Comparison of ENCODE assay signal across 22 cellular contexts in the genomic region with DNA sequence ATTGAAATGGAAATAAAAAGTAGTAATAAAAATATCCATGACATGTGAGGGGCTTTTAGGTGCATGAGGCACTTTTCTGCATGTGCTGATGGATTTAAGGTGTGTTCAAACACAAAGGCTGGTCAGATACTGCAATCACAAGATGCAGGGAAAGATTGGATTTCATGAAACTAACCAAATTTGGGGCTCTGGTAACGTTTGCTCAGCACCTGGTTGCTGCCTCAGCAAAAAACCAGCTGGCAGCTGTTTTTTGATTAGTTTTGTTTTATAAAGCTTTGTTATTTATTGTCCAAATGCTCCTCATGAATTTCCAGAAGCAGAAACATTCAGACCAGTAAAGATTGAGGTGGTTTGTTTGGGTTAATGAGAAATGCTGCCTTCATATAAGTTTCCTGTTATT.
DNase-seq lines count a peak whose midpoint lies in the region; ATAC-seq, FAIRE-seq and TF ChIP-seq lines count a peak whose summit lies in the region.
"Had no signal": no experiment of that assay in that cellular context is flagged by ENCODE, and none has a peak within 500 bp of the region (broad histone marks: within the 10 kb centered on the region; RNA-seq: fewer than 3 reads in every experiment).

No MANE protein-coding gene starts in this region.

- H3K9me3 ChIP-seq in A549 (no peaks in the 10 kb centered on the region), MM.1S (replicated peaks; ENCODE audit: insufficient read depth, low read length) (no peaks in the 10 kb centered on the region), H1 (ENCODE audit: insufficient read depth in 2 of 2, low read depth in 1 of 2, low read length in 1 of 2) (no peaks in the 10 kb centered on the region)
- H3K9me3 ChIP-seq: Caco-2 had no signal

- no peak for TF ChIP-seq EP300 in A549 (IDR thresholded peaks at IDR 0.05)
- TF ChIP-seq EP300 in H1 (IDR thresholded peaks at IDR 0.05; ENCODE audit: borderline replicate concordance in 1 of 2, low read depth in 2 of 2, low read length in 2 of 2): no peak

- no peak overlapping the region for H4K5ac ChIP-seq in H1 (ENCODE audit: insufficient read length, low read depth, low read length)

- FAIRE-seq in A549 (lab: Jason Lieb, UNC): no peak
- FAIRE-seq in H1 (lab: Jason Lieb, UNC): no peak
- FAIRE-seq: A204.1, D721Med, G401.6, GM12891 had no signal

- no peak for TF ChIP-seq RAD21 in A549 (conservative IDR thresholded peaks at IDR 0.05 in 1 of 2, IDR thresholded peaks at IDR 0.05 in 1 of 2)
- no peak for TF ChIP-seq RAD21 in H1 (IDR thresholded peaks at IDR 0.05 in 1 of 2, conservative IDR thresholded peaks at IDR 0.05 in 1 of 2; ENCODE audit: low read depth in 2 of 2, low read length in 2 of 2)

- H2AFZ ChIP-seq in GM23338: peak overlapping the region; percentile 53; the same call in 1 of the 2 replicates
- peak overlapping the region; percentile 35; the same call in 1 of the 2 replicates for H2AFZ ChIP-seq in MM.1S (ENCODE audit: low read length)
- no peak overlapping the region for H2AFZ ChIP-seq in H1 (ENCODE audit: low read length)

- WGBS in A549 (ENCODE audit: missing lambda C conversion rate): 3% methylated on average over 1 of the region's 1 CpG
- 93% methylated on average over 1 of the region's 1 CpG; no CpG with 5 or more reads in 1 of the 2 experiments for WGBS in H1 (ENCODE audit: extremely low coverage in 1 of 2, insufficient coverage in 1 of 2, insufficient read length in 1 of 2, insufficient replicate concordance in 2 of 2, low coverage in 1 of 2, low lambda C conversion rate in 2 of 2, missing lambda C conversion rate in 1 of 2), 2 experiments

- no peaks in the 10 kb centered on the region for H3K36me3 Mint-ChIP-seq in GM23338 (ENCODE audit: low read depth)
- H3K36me3 Mint-ChIP-seq: CD8-positive, alpha-beta T cell had no signal

- H3K9ac ChIP-seq in MM.1S (ENCODE audit: low read length) (no peak overlapping the region), H1 (replicated peaks in 1 of 4; ENCODE audit: extremely low read depth in 1 of 4, low read depth in 3 of 4, low read length in 3 of 4) (no peak overlapping the region)
- H3K9ac ChIP-seq: BLaER1 treated with 17β-estradiol and CSF1 and Interleukin-3, amounts not matched to agents 10 nM and 100 nM had no signal

- no peak overlapping the region for H3K18ac ChIP-seq in H1 (ENCODE audit: extremely low read depth, low read length)

- H2BK5ac ChIP-seq in H1 (ENCODE audit: low read depth, low read length): no peak overlapping the region

- no peak overlapping the region for H4K8ac ChIP-seq in H1 (ENCODE audit: extremely low read depth, insufficient read depth, low read length)

- H3K4me1 Mint-ChIP-seq in GM23338: peaks cover 9% of the 10 kb centered on the region
- H3K4me1 Mint-ChIP-seq: B cell had no signal

- no peaks in the 10 kb centered on the region for H3F3A ChIP-seq in GM23338 (replicated peaks; ENCODE audit: low read depth)
- peaks cover 4% of the 10 kb centered on the region; the same call in 1 of the 2 replicates for H3F3A ChIP-seq in MM.1S (ENCODE audit: insufficient read depth, low read length)

- no peaks in the 10 kb centered on the region for H3K27me3 Mint-ChIP-seq in GM23338 (ENCODE audit: insufficient read depth, low read depth, poor library complexity)
- H3K27me3 Mint-ChIP-seq: B cell; CD4-positive, alpha-beta T cell had no signal

- peaks cover 5% of the 10 kb centered on the region; the same call in 1 of the 3 replicates for H3K9me3 Mint-ChIP-seq in GM23338
- H3K9me3 Mint-ChIP-seq: CD8-positive, alpha-beta T cell had no signal

- no peaks in the 10 kb centered on the region for H4K20me1 ChIP-seq in GM23338 (replicated peaks; ENCODE audit: insufficient read depth)
- no peaks in the 10 kb centered on the region for H4K20me1 ChIP-seq in MM.1S (ENCODE audit: insufficient read depth, low read length)
- H4K20me1 ChIP-seq in H1 (replicated peaks in 1 of 2; ENCODE audit: control insufficient read depth in 1 of 2, insufficient read depth in 2 of 2, low read length in 2 of 2): no peaks in the 10 kb centered on the region
- H4K20me1 ChIP-seq: BLaER1 treated with 17β-estradiol and CSF1 and Interleukin-3, amounts not matched to agents 10 nM and 100 nM had no signal

- ATAC-seq in A549 (no peak), GM23338 (no peak), GM18511 (IDR thresholded peaks at IDR 0.05; ENCODE audit: unreplicated experiment) (no peak), GM19328 (IDR thresholded peaks at IDR 0.05; ENCODE audit: unreplicated experiment) (no peak)
- ATAC-seq: CD8-positive, alpha-beta T cell had no signal

- no peak for TF ChIP-seq CTCF in A549 (IDR thresholded peaks at IDR 0.05)
- TF ChIP-seq CTCF in GM23338 (conservative IDR thresholded peaks at IDR 0.05; ENCODE audit: low read depth in 2 of 2): no peak
- TF ChIP-seq CTCF in MM.1S (IDR thresholded peaks at IDR 0.05; ENCODE audit: low read length): no peak
- TF ChIP-seq CTCF in H1 (IDR thresholded peaks at IDR 0.05; ENCODE audit: control extremely low read depth in 1 of 3, insufficient read depth in 1 of 3, low read depth in 1 of 3, low read length in 3 of 3): no peak

- H3K23me2 ChIP-seq in H1 (ENCODE audit: low read depth, low read length): no peaks in the 10 kb centered on the region

- H3K4me2 ChIP-seq in A549: no peak overlapping the region
- H3K4me2 ChIP-seq in GM23338: no peak overlapping the region
- H3K4me2 ChIP-seq in MM.1S (ENCODE audit: low read depth, low read length): peak overlapping the region; percentile 12
- H3K4me2 ChIP-seq in H1 (ENCODE audit: insufficient read depth in 1 of 2, low read depth in 2 of 2, low read length in 2 of 2): no peak overlapping the region
- H3K4me2 ChIP-seq: BLaER1 treated with 17β-estradiol and CSF1 and Interleukin-3, amounts not matched to agents 10 nM and 100 nM had no signal

- H3K79me2 ChIP-seq in GM23338 (replicated peaks; ENCODE audit: insufficient read depth): no peaks in the 10 kb centered on the region
- H3K79me2 ChIP-seq in MM.1S (ENCODE audit: low read length): no peaks in the 10 kb centered on the region
- no peaks in the 10 kb centered on the region for H3K79me2 ChIP-seq in H1 (ENCODE audit: control insufficient read depth in 1 of 2, insufficient read depth in 2 of 2, low read length in 2 of 2)

- no peak overlapping the region for H3K56ac ChIP-seq in H1 (replicated peaks; ENCODE audit: insufficient read length, low read depth, low read length)

- no peak overlapping the region for H2AK5ac ChIP-seq in H1 (ENCODE audit: low read depth, low read length)

- POLR2A ChIA-PET in A549 (lab: Yijun Ruan, JAX) (no interaction called here), H1 (lab: Charles Lee; ENCODE audit: partially characterized antibody) (no interaction called here)

- no peak for DNase-seq in A549 (ENCODE audit: low read depth in 1 of 2, low spot score in 1 of 2)
- DNase-seq in GM23338 (ENCODE audit: low spot score): no peak
- peak; percentile 84 for DNase-seq in MM.1S
- no peak for DNase-seq in H1 (ENCODE audit: low read depth in 1 of 2, low spot score in 2 of 2)
- DNase-seq in mucosa of gallbladder (ENCODE audit: low spot score): no peak
- DNase-seq: 8988T; AML-193; Caco-2; Calu3; CD4-positive, alpha-beta T cell; CD8-positive, alpha-beta T cell; DMS79 treated with DMSO at 0.1 percent for 48 hours; GF-D8 had no signal

- CTCF ChIA-PET in A549 (lab: Yijun Ruan, JAX): no interaction called here
- CTCF ChIA-PET in H1 (lab: Charles Lee; ENCODE audit: partially characterized antibody): interaction anchor here (1.2 kb wide), 1 partner anchor 141 kb away, joined by 3 read pairs; no protein-coding TSS in a partner anchor

- no peak overlapping the region for H3K4me3 Mint-ChIP-seq in GM23338
- H3K4me3 Mint-ChIP-seq: B cell; CD4-positive, alpha-beta T cell; CD8-positive, alpha-beta T cell had no signal

- H3K4me3 ChIP-seq in A549: no peak overlapping the region
- H3K4me3 ChIP-seq in GM23338: no peak overlapping the region
- no peak overlapping the region for H3K4me3 ChIP-seq in MM.1S (ENCODE audit: low read length)
- H3K4me3 ChIP-seq in H1 (ENCODE audit: extremely low read depth in 1 of 4, insufficient read depth in 2 of 4, low read depth in 3 of 4, low read length in 4 of 4): no peak overlapping the region
- H3K4me3 ChIP-seq: BLaER1 treated with 17β-estradiol and CSF1 and Interleukin-3, amounts not matched to agents 10 nM and 100 nM had no signal

- H3K36me3 ChIP-seq in GM23338 (ENCODE audit: insufficient read depth): no peaks in the 10 kb centered on the region
- H3K36me3 ChIP-seq in MM.1S (replicated peaks; ENCODE audit: insufficient read depth, low read length): no peaks in the 10 kb centered on the region
- H3K36me3 ChIP-seq in H1 (ENCODE audit: control insufficient read depth in 2 of 4, insufficient read depth in 4 of 4, low read length in 3 of 4): no peaks in the 10 kb centered on the region
- H3K36me3 ChIP-seq: BLaER1 treated with 17β-estradiol and CSF1 and Interleukin-3, amounts not matched to agents 10 nM and 100 nM had no signal

- H3K27ac Mint-ChIP-seq in GM23338: no peak overlapping the region
- H3K27ac Mint-ChIP-seq: B cell; CD4-positive, alpha-beta T cell; CD8-positive, alpha-beta T cell had no signal

- H2BK20ac ChIP-seq in H1 (ENCODE audit: low read length): no peak overlapping the region

- no peak overlapping the region for H2BK12ac ChIP-seq in H1 (ENCODE audit: low read depth, low read length)

- H3K27ac ChIP-seq in A549 (no peak overlapping the region), GM23338 (ENCODE audit: low read depth) (no peak overlapping the region), MM.1S (ENCODE audit: low read length) (peak overlapping the region; percentile 67), H1 (ENCODE audit: low read depth, low read length) (no peak overlapping the region)
- H3K27ac ChIP-seq: BLaER1 treated with 17β-estradiol and CSF1 and Interleukin-3, amounts not matched to agents 10 nM and 100 nM; C4-2B had no signal

- no peaks in the 10 kb centered on the region for H3K27me3 ChIP-seq in GM23338 (ENCODE audit: insufficient read depth)
- no peaks in the 10 kb centered on the region for H3K27me3 ChIP-seq in MM.1S (replicated peaks; ENCODE audit: insufficient read depth, low read length)
- H3K27me3 ChIP-seq in H1 (replicated peaks in 1 of 4; ENCODE audit: control insufficient read depth in 3 of 4, extremely low read depth in 1 of 4, insufficient read depth in 3 of 4, low read length in 3 of 4): peaks cover 0 to 1% (median 0%) of the 10 kb centered on the region in 4 experiments; a peak in 1 of 7 replicates
- H3K27me3 ChIP-seq: BLaER1 treated with 17β-estradiol and CSF1 and Interleukin-3, amounts not matched to agents 10 nM and 100 nM had no signal

- H3K4me1 ChIP-seq in A549: no peaks in the 10 kb centered on the region
- H3K4me1 ChIP-seq in GM23338 (ENCODE audit: insufficient read depth): no peaks in the 10 kb centered on the region; the same call in 1 of the 2 replicates
- H3K4me1 ChIP-seq in MM.1S (ENCODE audit: low read length): peaks cover 23% of the 10 kb centered on the region
- H3K4me1 ChIP-seq in H1 (replicated peaks in 1 of 4; ENCODE audit: control insufficient read depth in 3 of 4, insufficient read depth in 4 of 4, low read length in 3 of 4): no peaks in the 10 kb centered on the region
- H3K4me1 ChIP-seq: Caco-2 had no signal

- no peak for TF ChIP-seq POLR2A in A549 (IDR thresholded peaks at IDR 0.05; ENCODE audit: low read length)
- TF ChIP-seq POLR2A in H1 (IDR thresholded peaks at IDR 0.05; ENCODE audit: control extremely low read depth in 1 of 2, low read depth in 2 of 2, low read length in 2 of 2): no peak

- H3K9me2 ChIP-seq in GM23338 (ENCODE audit: insufficient read depth) (no peaks in the 10 kb centered on the region), MM.1S (replicated peaks; ENCODE audit: insufficient read depth, low read length) (no peaks in the 10 kb centered on the region)

- no peak overlapping the region for H3K14ac ChIP-seq in H1 (ENCODE audit: insufficient read length)

- no peaks in the 10 kb centered on the region for H3K79me1 ChIP-seq in H1 (ENCODE audit: low read depth, low read length)

- H2BK15ac ChIP-seq in H1 (ENCODE audit: low read length): no peak overlapping the region

- no peak overlapping the region for H3K4ac ChIP-seq in H1 (replicated peaks; ENCODE audit: insufficient read length, low read depth, low read length)

- no peak overlapping the region for H4K91ac ChIP-seq in H1 (replicated peaks; ENCODE audit: insufficient read length, low read length)

- no peak overlapping the region for H2BK120ac ChIP-seq in H1 (replicated peaks; ENCODE audit: low read depth, low read length)

- no peak overlapping the region for H3K23ac ChIP-seq in H1 (ENCODE audit: insufficient read length)

Comparison
In these comparisons a context has a peak if more than half of its experiments do, and no peak if none do; other contexts are left out.
1. Of the 18 proteins assayed by ChIP-seq in both H1 and A549: peak only in H1: none; only in A549: none; in both: MAFK; in neither: 17.